In the genomic region with DNA sequence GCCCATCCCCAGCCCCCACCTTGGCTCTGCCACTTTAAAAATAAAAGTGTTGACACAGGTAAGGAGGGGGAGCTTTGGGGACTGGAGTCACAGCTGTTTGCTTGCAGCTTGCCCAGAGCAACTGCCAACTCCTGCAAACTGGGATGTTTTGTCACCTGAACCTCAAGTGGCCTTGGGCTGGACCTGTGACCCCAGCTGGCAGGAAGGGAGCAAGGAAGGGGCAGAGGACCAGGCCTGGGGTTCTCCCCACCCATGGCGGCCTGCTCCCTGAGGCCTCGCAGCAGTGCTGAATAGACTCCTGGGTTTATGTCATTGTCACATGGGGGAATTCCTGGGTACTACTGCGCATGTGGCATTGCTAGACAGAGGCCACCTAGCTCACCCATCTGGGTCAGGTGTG, we compare ENCODE assay signal across 18 cellular contexts.
DNase-seq lines count a peak whose midpoint lies in the region; TF ChIP-seq lines count a peak whose summit lies in the region.
"Had no signal": no experiment of that assay in that cellular context is flagged by ENCODE, and none has a peak within 500 bp of the region (broad histone marks: within the 10 kb centered on the region; RNA-seq: fewer than 3 reads in every experiment).

No MANE protein-coding gene starts in this region.

- H3K36me3 Mint-ChIP-seq in CD14-positive monocyte: no peaks in the 10 kb centered on the region
- no peaks in the 10 kb centered on the region for H3K36me3 Mint-ChIP-seq in CD4-positive, alpha-beta memory T cell
- H3K36me3 Mint-ChIP-seq: naive thymus-derived CD8-positive, alpha-beta T cell; T-cell; WTC11 had no signal

- POLR2A ChIA-PET in CD4-positive, alpha-beta memory T cell (lab: Charles Lee; ENCODE audit: partially characterized antibody): no interaction called here

- peak overlapping the region in 1 of 7 donors; percentile 48 for H3K27ac Mint-ChIP-seq in CD14-positive monocyte
- H3K27ac Mint-ChIP-seq in CD4-positive, alpha-beta memory T cell: no peak overlapping the region
- H3K27ac Mint-ChIP-seq: naive thymus-derived CD8-positive, alpha-beta T cell; T-cell; WTC11 had no signal

- H3K4me1 Mint-ChIP-seq in CD14-positive monocyte: peaks cover 31% of the 10 kb centered on the region
- no peaks in the 10 kb centered on the region for H3K4me1 Mint-ChIP-seq in CD4-positive, alpha-beta memory T cell

- DNase-seq in CD14-positive monocyte (ENCODE audit: low spot score) (peak; percentile 24), DMS79 treated with DMSO at 0.1 percent for 48 hours (lab: John Stamatoyannopoulos, UW) (peak; percentile 35), NCI-H524 (lab: John Stamatoyannopoulos, UW) (peak; percentile 89 to 96), esophagus muscularis mucosa (ENCODE audit: extremely low spot score) (peak; percentile 70), NK-92 (lab: John Stamatoyannopoulos, UW; ENCODE audit: unreplicated experiment) (no peak), ACHN (no peak)
- no peak for DNase-seq in CD4-positive, alpha-beta memory T cell
- no peak for DNase-seq in NK-92 treated with Interleukin-12 subunit alpha and Interleukin-12 subunit beta, amount 100 ng/mL, for 24 hours (lab: John Stamatoyannopoulos, UW)
- DNase-seq: activated gamma-delta T cell; cerebellar nuclear complex; foreskin fibroblast; left ventricle myocardium superior; NCI-H2227 treated with DMSO at 0.1 percent for 48 hours; stimulated activated CD4-positive, alpha-beta T cell treated with anti-CD3 and anti-CD28 coated beads, Interleukin-15, amount 100 ng/mL, for 24 hours; T-cell had no signal

- no peak overlapping the region for H3K4me3 ChIP-seq in esophagus muscularis mucosa
- H3K4me3 ChIP-seq in CD4-positive, alpha-beta memory T cell (ENCODE audit: low read length in 2 of 2): no peak overlapping the region
- H3K4me3 ChIP-seq: K562 had no signal

- no peaks in the 10 kb centered on the region for H3K27me3 ChIP-seq in esophagus muscularis mucosa
- no peaks in the 10 kb centered on the region for H3K27me3 ChIP-seq in CD4-positive, alpha-beta memory T cell (ENCODE audit: insufficient read depth, low read length)

- peaks cover 1 to 7% (median 2%) of the 10 kb centered on the region in 3 donors for H3K27me3 Mint-ChIP-seq in CD14-positive monocyte (ENCODE audit: low read depth in 3 of 3)
- peaks cover 0 to 1% of the 10 kb centered on the region in 2 donors for H3K27me3 Mint-ChIP-seq in CD4-positive, alpha-beta memory T cell

- TF ChIP-seq CTCF in CD14-positive monocyte (IDR thresholded peaks at IDR 0.05): no peak
- no peak for TF ChIP-seq CTCF in esophagus muscularis mucosa (IDR thresholded peaks at IDR 0.05)

- H3K9me3 ChIP-seq in esophagus muscularis mucosa: no peaks in the 10 kb centered on the region
- no peaks in the 10 kb centered on the region for H3K9me3 ChIP-seq in CD4-positive, alpha-beta memory T cell (ENCODE audit: control insufficient read depth in 1 of 2, low read length in 2 of 2)

- CTCF ChIA-PET in CD4-positive, alpha-beta memory T cell (lab: Charles Lee; ENCODE audit: partially characterized antibody): interaction anchor here (0.7 kb wide), 1 partner anchor 78 kb away, joined by 3 read pairs; no protein-coding TSS in a partner anchor

- H3K9me3 Mint-ChIP-seq in CD14-positive monocyte: no peaks in the 10 kb centered on the region
- peaks cover 0 to 2% (median 0%) of the 10 kb centered on the region in 8 donors for H3K9me3 Mint-ChIP-seq in CD4-positive, alpha-beta memory T cell
- H3K9me3 Mint-ChIP-seq: T-cell, WTC11 had no signal

- in situ Hi-C loops in ACHN (cut with HindIII; ENCODE audit: low pct_ligation_motif_present, low pct_unique_long_range_greater_than_20kb, low sequenced_read_pairs): no loop called here

- intact Hi-C loops in CD14-positive monocyte (cut with micrococcal nuclease) (loop anchor here in 1 of 2 donors (5.0 kb wide), 1 partner anchor 77 kb away; no protein-coding TSS in a partner anchor), esophagus muscularis mucosa (cut with DNase I) (no loop called here)
- intact Hi-C loops in CD4-positive, alpha-beta memory T cell (cut with micrococcal nuclease): no loop called here

- no peak for TF ChIP-seq POLR2A in esophagus muscularis mucosa (IDR thresholded peaks at IDR 0.05; ENCODE audit: low read depth)

- TF ChIP-seq EP300 in esophagus muscularis mucosa (IDR thresholded peaks at IDR 0.05): no peak

- H3K27ac ChIP-seq in esophagus muscularis mucosa (replicated peaks in 1 of 4): no peak overlapping the region
- no peak overlapping the region for H3K27ac ChIP-seq in CD4-positive, alpha-beta memory T cell (ENCODE audit: low read depth, low read length)

- H3K4me1 ChIP-seq in esophagus muscularis mucosa: peaks cover 0 to 11% (median 10%) of the 10 kb centered on the region in 4 donors
- no peaks in the 10 kb centered on the region for H3K4me1 ChIP-seq in CD4-positive, alpha-beta memory T cell (ENCODE audit: insufficient read depth, low read length)

- WGBS in esophagus muscularis mucosa: 100% methylated on average over 1 of the region's 3 CpGs

- H3K4me3 Mint-ChIP-seq in CD14-positive monocyte: no peak overlapping the region
- no peak overlapping the region for H3K4me3 Mint-ChIP-seq in CD4-positive, alpha-beta memory T cell
- H3K4me3 Mint-ChIP-seq: naive thymus-derived CD8-positive, alpha-beta T cell; T-cell; WTC11 had no signal

- no peaks in the 10 kb centered on the region for H3K36me3 ChIP-seq in esophagus muscularis mucosa
- H3K36me3 ChIP-seq in CD4-positive, alpha-beta memory T cell (ENCODE audit: insufficient read depth, low read length): no peaks in the 10 kb centered on the region

Comparison
In these comparisons a context has a peak if more than half of its experiments do, and no peak if none do; other contexts are left out.
1. DNase-seq: peak in CD14-positive monocyte (single experiment), DMS79 treated with DMSO at 0.1 percent for 48 hours (single experiment), NCI-H524 (2 of 2) and esophagus muscularis mucosa (single experiment); none in CD4-positive, alpha-beta memory T cell (0 of 5), NK-92 (single experiment), NK-92 treated with Interleukin-12 subunit alpha and Interleukin-12 subunit beta, amount 100 ng/mL, for 24 hours (single experiment) and ACHN (single experiment).